In genomic region chr1:41199375-41199774, GRCh38 we compare ENCODE assay signal across 34 cellular contexts.
"Had no signal": no experiment of that assay in that cellular context is flagged by ENCODE, and none has a peak within 500 bp of the region (broad histone marks: within the 10 kb centered on the region; RNA-seq: fewer than 3 reads in every experiment).

No MANE protein-coding gene starts in this region.

- DNase-seq: activated B cell treated with CpG ODN at 0.5 μM for 24 hours; activated CD4-positive, alpha-beta memory T cell treated with anti-CD3 and anti-CD28 coated beads for 36 hours; activated CD4-positive, alpha-beta T cell treated with anti-CD3 and anti-CD28 coated beads for 4 hours; activated CD4-positive, alpha-beta T cell treated with anti-CD3 and anti-CD28 coated beads, Interleukin-2, amount 10 ng/mL, durations not matched to agents 24 days and 14 days; activated CD4-positive, alpha-beta T cell treated with anti-CD3 and anti-CD28 coated beads, Interleukin-2, amount 50 U/mL, for 1 hour; activated CD4-positive, alpha-beta T cell treated with anti-CD3 and anti-CD28 coated beads, Interleukin-2, amount 50 U/mL, for 4 hours; activated CD4-positive, CD25-positive, alpha-beta regulatory T cell treated with anti-CD3 and anti-CD28 coated beads, Interleukin-2, amount 50 U/mL, for 72 hours; activated CD8-positive, alpha-beta memory T cell treated with anti-CD3 and anti-CD28 coated beads, Interleukin-2, amount 50 U/mL, for 4 hours; activated CD8-positive, alpha-beta T cell treated with anti-CD3 and anti-CD28 coated beads for 36 hours; activated effector memory CD4-positive, alpha-beta T cell treated with anti-CD3 and anti-CD28 coated beads, Interleukin-2, amount 50 U/mL, for 16 hours; activated gamma-delta T cell treated with Interleukin-2 at 50 U/mL for 16 hours; activated naive CD4-positive, alpha-beta T cell; activated naive CD4-positive, alpha-beta T cell treated with anti-CD3 and anti-CD28 coated beads for 36 hours; activated naive CD4-positive, alpha-beta T cell treated with anti-CD3 and anti-CD28 coated beads, Interleukin-2, amount 50 U/mL, for 16 hours; activated naive CD8-positive, alpha-beta T cell treated with anti-CD3 and anti-CD28 coated beads for 36 hours; activated T-cell treated with anti-CD3 and anti-CD28 coated beads for 4 hours; activated T-cell treated with anti-CD3 and anti-CD28 coated beads, Interleukin-2, amount 50 U/mL, for 1 hour; activated T-cell treated with anti-CD3 and anti-CD28 coated beads, Interleukin-2, amount 50 U/mL, for 4 hours; activated T-cell treated with anti-CD3 and anti-CD28 coated beads, Interleukin-2, amount 50 U/mL, for 72 hours; adrenal gland; amniotic stem cell; aorta; body of pancreas; brain microvascular endothelial cell; central memory CD4-positive, alpha-beta T cell; T-helper 1 cell; T-helper 2 cell; T-helper 9 cell had no signal

- H3K36me3 ChIP-seq: adrenal gland, brain microvascular endothelial cell, breast epithelium had no signal

- H3K27ac ChIP-seq: adrenal gland, body of pancreas, brain microvascular endothelial cell, breast epithelium, VCaP had no signal

- H3K9me3 ChIP-seq: body of pancreas, breast epithelium had no signal

- H3K4me3 ChIP-seq: adrenal gland, body of pancreas, breast epithelium had no signal

- H3K27me3 ChIP-seq: adrenal gland, body of pancreas, brain microvascular endothelial cell, breast epithelium had no signal

- FAIRE-seq: astrocyte, TTC549 had no signal

- ATAC-seq: activated CD8-positive, alpha-beta T cell treated with anti-CD3 and anti-CD28 coated beads for 36 hours; activated naive CD4-positive, alpha-beta T cell treated with anti-CD3 and anti-CD28 coated beads, Interleukin-2, amount 50 U/mL, for 72 hours; activated T-cell treated with anti-CD3 and anti-CD28 coated beads, Interleukin-2, amount 50 U/mL, for 4 hours; activated T-cell treated with anti-CD3 and anti-CD28 coated beads, Interleukin-2, amount 50 U/mL, for 72 hours; activated T-helper 17 cell treated with anti-CD3 and anti-CD28 coated beads, Interleukin-2, amount 50 U/mL, for 72 hours; body of pancreas had no signal

- H3K4me1 ChIP-seq: breast epithelium had no signal
